Comparison of ENCODE assay signal across 8 cellular contexts in genomic region chr5:95973793-95974325, GRCh38.
A peak's percentile ranks its signal among the peaks of the same experiment; 100 is the strongest.
DNase-seq lines count a peak whose midpoint lies in the region; ATAC-seq lines count a peak whose summit lies in the region.

No MANE protein-coding gene starts in this region.

- H3K4me3 Mint-ChIP-seq in activated naive CD4-positive, alpha-beta T cell treated with anti-CD3 and anti-CD28 coated beads, Interleukin-2, amount 10 ng/mL, durations not matched to agents 7 days and 5 days, result no peak overlapping the region

- no peak overlapping the region for H3K27ac Mint-ChIP-seq in activated naive CD4-positive, alpha-beta T cell treated with anti-CD3 and anti-CD28 coated beads, Interleukin-2, amount 10 ng/mL, durations not matched to agents 7 days and 5 days

- CTCF ChIA-PET in activated naive CD4-positive, alpha-beta T cell treated with anti-CD3 and anti-CD28 coated beads, Interleukin-2, amount 10 ng/mL, durations not matched to agents 7 days and 5 days (lab: Charles Lee), result no interaction called here

- DNase-seq in NCI-H2029 treated with DMSO at 0.1 percent for 48 hours (lab: John Stamatoyannopoulos, UW), result peak; percentile 11
- DNase-seq in NCI-H2029 (lab: John Stamatoyannopoulos, UW), result no peak
- DNase-seq in SHP77 (lab: John Stamatoyannopoulos, UW), result peak; percentile 46 to 62
- peak; percentile 60 for DNase-seq in non-pigmented ciliary epithelial cell (ENCODE audit: low read depth)
- no peak for DNase-seq in HuH-7 (ENCODE audit: low spot score)
- no peak for DNase-seq in NCI-H1092 treated with DMSO at 0.1 percent for 48 hours (lab: John Stamatoyannopoulos, UW)
- no peak for DNase-seq in activated naive CD4-positive, alpha-beta T cell treated with anti-CD3 and anti-CD28 coated beads, Interleukin-2, amount 10 ng/mL, durations not matched to agents 7 days and 5 days

- H3K9me3 Mint-ChIP-seq in activated naive CD4-positive, alpha-beta T cell treated with anti-CD3 and anti-CD28 coated beads, Interleukin-2, amount 10 ng/mL, durations not matched to agents 7 days and 5 days, result no peaks in the 10 kb centered on the region

- ATAC-seq in HG02885 (IDR thresholded peaks at IDR 0.05; ENCODE audit: poor library complexity, unreplicated experiment), result peak; percentile 96

- no peaks in the 10 kb centered on the region for H3K4me1 Mint-ChIP-seq in activated naive CD4-positive, alpha-beta T cell treated with anti-CD3 and anti-CD28 coated beads, Interleukin-2, amount 10 ng/mL, durations not matched to agents 7 days and 5 days

- peaks cover 8% of the 10 kb centered on the region for H3K27me3 Mint-ChIP-seq in activated naive CD4-positive, alpha-beta T cell treated with anti-CD3 and anti-CD28 coated beads, Interleukin-2, amount 10 ng/mL, durations not matched to agents 7 days and 5 days

- H3K36me3 Mint-ChIP-seq in activated naive CD4-positive, alpha-beta T cell treated with anti-CD3 and anti-CD28 coated beads, Interleukin-2, amount 10 ng/mL, durations not matched to agents 7 days and 5 days, result no peaks in the 10 kb centered on the region

Comparison
In these comparisons a context has a peak if more than half of its experiments do, and no peak if none do; other contexts are left out.
1. DNase-seq: peak in NCI-H2029 treated with DMSO at 0.1 percent for 48 hours (single experiment), SHP77 (2 of 2) and non-pigmented ciliary epithelial cell (single experiment); none in NCI-H2029 (single experiment), HuH-7 (single experiment), NCI-H1092 treated with DMSO at 0.1 percent for 48 hours (single experiment) and activated naive CD4-positive, alpha-beta T cell treated with anti-CD3 and anti-CD28 coated beads, Interleukin-2, amount 10 ng/mL, durations not matched to agents 7 days and 5 days (single experiment).